In genomic region chr10:131609176-131609575, GRCh38 we compare ENCODE assay signal across 30 cellular contexts.
"Had no signal": no experiment of that assay in that cellular context is flagged by ENCODE, and none has a peak within 500 bp of the region (broad histone marks: within the 10 kb centered on the region; RNA-seq: fewer than 3 reads in every experiment).

No MANE protein-coding gene starts in this region.

- H3K4me3 ChIP-seq: esophagus squamous epithelium, gastroesophageal sphincter had no signal

- H3K27me3 Mint-ChIP-seq: activated B cell treated with CpG ODN at 0.5 μM for 24 hours, T-helper 17 cell had no signal

- H3K4me3 Mint-ChIP-seq: activated B cell treated with CpG ODN at 0.5 μM for 24 hours; activated naive CD8-positive, alpha-beta T cell; activated T-cell treated with anti-CD3 and anti-CD28 coated beads, Interleukin-2, amount 50 U/mL, for 24 hours; activated T-cell treated with anti-CD3 and anti-CD28 coated beads, Interleukin-2, amount 50 U/mL, for 72 hours; central memory CD8-positive, alpha-beta T cell; effector memory CD8-positive, alpha-beta T cell; T-helper 17 cell; T-helper 2 cell treated with Interferon-gamma antibody and Interleukin-4, amounts not matched to agents 5 μg/mL and 100 μg/mL, for 36 hours had no signal

- H3K4me1 ChIP-seq: esophagus squamous epithelium, gastroesophageal sphincter had no signal

- H3K4me1 Mint-ChIP-seq: activated B cell treated with CpG ODN at 0.5 μM for 24 hours; central memory CD8-positive, alpha-beta T cell; T-helper 17 cell had no signal

- DNase-seq: activated B cell treated with CpG ODN at 0.5 μM for 24 hours; activated CD4-positive, alpha-beta T cell treated with anti-CD3 and anti-CD28 coated beads for 48 hours; activated CD4-positive, alpha-beta T cell treated with anti-CD3 and anti-CD28 coated beads, Interleukin-2, amount 50 U/mL, for 1 hour; activated CD4-positive, alpha-beta T cell treated with anti-CD3 and anti-CD28 coated beads, Interleukin-2, amount 50 U/mL, for 48 hours; activated CD8-positive, alpha-beta memory T cell treated with anti-CD3 and anti-CD28 coated beads, Interleukin-2, amount 50 U/mL, for 48 hours; activated gamma-delta T cell treated with Interleukin-2 at 50 U/mL for 16 hours; activated naive CD4-positive, alpha-beta T cell treated with anti-CD3 and anti-CD28 coated beads, Interleukin-2, amount 50 U/mL, for 16 hours; activated naive CD4-positive, alpha-beta T cell treated with Interleukin-2 at 50 U/mL for 16 hours; activated T-cell treated with anti-CD3 and anti-CD28 coated beads for 4 hours; activated T-cell treated with anti-CD3 and anti-CD28 coated beads, Interleukin-2, amount 50 U/mL, for 24 hours; activated T-cell treated with anti-CD3 and anti-CD28 coated beads, Interleukin-2, amount 50 U/mL, for 72 hours; amniotic stem cell; anterior cingulate cortex; brain microvascular endothelial cell; cortex of kidney; dermis blood vessel endothelial cell; effector CD4-positive, alpha-beta T cell; effector memory CD8-positive, alpha-beta T cell; erythroblast; esophagus squamous epithelium; foreskin melanocyte; T-helper 1 cell; T-helper 17 cell; T1000; WERI-Rb-1 had no signal

- H3K9me3 ChIP-seq: esophagus squamous epithelium had no signal

- H3K27ac ChIP-seq: brain microvascular endothelial cell, esophagus squamous epithelium, gastroesophageal sphincter, WERI-Rb-1 had no signal

- H3K27ac Mint-ChIP-seq: activated B cell treated with CpG ODN at 0.5 μM for 24 hours; activated naive CD8-positive, alpha-beta T cell; activated T-cell treated with anti-CD3 and anti-CD28 coated beads, Interleukin-2, amount 50 U/mL, for 24 hours; activated T-cell treated with anti-CD3 and anti-CD28 coated beads, Interleukin-2, amount 50 U/mL, for 72 hours; effector memory CD8-positive, alpha-beta T cell; T-helper 17 cell; T-helper 2 cell treated with Interferon-gamma antibody and Interleukin-4, amounts not matched to agents 5 μg/mL and 100 μg/mL, for 36 hours had no signal

- ATAC-seq: activated CD4-positive, CD25-positive, alpha-beta regulatory T cell treated with anti-CD3 and anti-CD28 coated beads, Interleukin-2, amount 50 U/mL, for 24 hours; activated T-cell treated with anti-CD3 and anti-CD28 coated beads, Interleukin-2, amount 50 U/mL, for 72 hours; effector memory CD8-positive, alpha-beta T cell; gastroesophageal sphincter; T-helper 17 cell had no signal

- H3K36me3 ChIP-seq: brain microvascular endothelial cell, esophagus squamous epithelium, gastroesophageal sphincter, WERI-Rb-1 had no signal

- H3K36me3 Mint-ChIP-seq: activated naive CD8-positive, alpha-beta T cell had no signal

- H3K27me3 ChIP-seq: brain microvascular endothelial cell had no signal
